In the genomic region with DNA sequence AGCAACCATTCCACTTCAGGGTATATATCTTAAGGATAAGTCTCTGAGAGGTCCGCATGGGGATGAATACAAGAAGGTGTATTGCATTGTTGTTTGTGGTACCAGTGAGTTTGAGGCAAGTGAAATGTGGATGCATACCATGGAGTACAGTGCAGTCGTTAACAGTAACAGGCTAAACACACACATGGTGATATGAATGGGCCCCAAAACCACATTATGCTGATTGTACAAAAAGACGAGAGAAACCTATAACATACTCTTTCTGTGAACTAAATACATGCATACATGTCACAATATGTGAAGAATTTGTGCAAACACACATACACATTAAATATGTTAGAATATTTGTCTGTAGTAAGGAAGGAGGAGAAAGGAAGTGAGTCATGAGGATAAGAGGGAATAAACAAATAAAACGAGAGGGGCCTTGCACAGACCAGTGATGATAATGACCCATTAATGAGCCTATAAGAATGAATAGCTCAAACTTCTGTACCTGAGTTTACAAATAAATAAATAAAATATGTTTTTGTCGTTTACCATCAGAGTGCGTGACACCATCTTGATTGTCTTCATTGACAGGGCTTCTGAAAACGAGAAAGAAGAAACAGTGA, we compare ENCODE assay signal across 15 cellular contexts.
"Had no signal": no experiment of that assay in that cellular context is flagged by ENCODE, and none has a peak within 500 bp of the region (broad histone marks: within the 10 kb centered on the region; RNA-seq: fewer than 3 reads in every experiment).

No MANE protein-coding gene starts in this region.

- H3K4me1 ChIP-seq: body of pancreas, neural progenitor cell, pancreas, stomach had no signal

- ATAC-seq: activated CD4-positive, CD25-positive, alpha-beta regulatory T cell treated with anti-CD3 and anti-CD28 coated beads, Interleukin-2, amount 50 U/mL, for 24 hours; activated CD8-positive, alpha-beta memory T cell treated with anti-CD3 and anti-CD28 coated beads, Interleukin-2, amount 10 ng/mL, durations not matched to agents 7 days and 5 days; activated T-cell treated with anti-CD3 and anti-CD28 coated beads, Interleukin-2, amount 50 U/mL, for 4 hours; body of pancreas; pancreas had no signal

- DNase-seq: activated CD4-positive, alpha-beta T cell treated with anti-CD3 and anti-CD28 coated beads, Interleukin-2, amount 50 U/mL, for 48 hours; activated CD8-positive, alpha-beta memory T cell treated with anti-CD3 and anti-CD28 coated beads, Interleukin-2, amount 10 ng/mL, durations not matched to agents 7 days and 5 days; activated gamma-delta T cell treated with Interleukin-2 at 50 U/mL for 16 hours; activated T-cell treated with anti-CD3 and anti-CD28 coated beads, Interleukin-2, amount 50 U/mL, for 4 hours; amniotic stem cell; body of pancreas; effector memory CD4-positive, alpha-beta T cell; kidney glomerular epithelial cell; pancreas; stimulated activated CD4-positive, alpha-beta T cell treated with anti-CD3 and anti-CD28 coated beads, Interleukin-4, amount 100 ng/mL, for 1 hour; stomach had no signal

- H3K4me3 ChIP-seq: body of pancreas, hepatocyte, neural progenitor cell, pancreas, stomach, thoracic aorta had no signal

- H3K4me2 ChIP-seq: hepatocyte, neural progenitor cell had no signal

- H3K36me3 Mint-ChIP-seq: neural progenitor cell had no signal

- H3K27ac Mint-ChIP-seq: activated CD8-positive, alpha-beta memory T cell treated with anti-CD3 and anti-CD28 coated beads, Interleukin-2, amount 10 ng/mL, durations not matched to agents 7 days and 5 days; neural progenitor cell had no signal

- H3K27me3 Mint-ChIP-seq: activated CD8-positive, alpha-beta memory T cell treated with anti-CD3 and anti-CD28 coated beads, Interleukin-2, amount 10 ng/mL, durations not matched to agents 7 days and 5 days had no signal

- H3K9me3 Mint-ChIP-seq: activated T-cell treated with anti-CD3 and anti-CD28 coated beads, Interleukin-2, amount 50 U/mL, for 4 hours; neural progenitor cell had no signal

- H3K9me3 ChIP-seq: body of pancreas, pancreas, stomach, thoracic aorta had no signal

- H3K36me3 ChIP-seq: neural progenitor cell, pancreas, stomach, thoracic aorta had no signal

- H3K27me3 ChIP-seq: body of pancreas, hepatocyte, neural progenitor cell, pancreas, stomach had no signal

- FAIRE-seq: pancreas had no signal

- H3K4me3 Mint-ChIP-seq: activated CD8-positive, alpha-beta memory T cell treated with anti-CD3 and anti-CD28 coated beads, Interleukin-2, amount 10 ng/mL, durations not matched to agents 7 days and 5 days; activated T-cell treated with anti-CD3 and anti-CD28 coated beads, Interleukin-2, amount 50 U/mL, for 4 hours; neural progenitor cell had no signal

- H3K27ac ChIP-seq: body of pancreas, hepatocyte, neural progenitor cell, pancreas, stomach, thoracic aorta had no signal

- H3K4me1 Mint-ChIP-seq: neural progenitor cell had no signal
